Comparison of ENCODE assay signal across 26 cellular contexts in the genomic region with DNA sequence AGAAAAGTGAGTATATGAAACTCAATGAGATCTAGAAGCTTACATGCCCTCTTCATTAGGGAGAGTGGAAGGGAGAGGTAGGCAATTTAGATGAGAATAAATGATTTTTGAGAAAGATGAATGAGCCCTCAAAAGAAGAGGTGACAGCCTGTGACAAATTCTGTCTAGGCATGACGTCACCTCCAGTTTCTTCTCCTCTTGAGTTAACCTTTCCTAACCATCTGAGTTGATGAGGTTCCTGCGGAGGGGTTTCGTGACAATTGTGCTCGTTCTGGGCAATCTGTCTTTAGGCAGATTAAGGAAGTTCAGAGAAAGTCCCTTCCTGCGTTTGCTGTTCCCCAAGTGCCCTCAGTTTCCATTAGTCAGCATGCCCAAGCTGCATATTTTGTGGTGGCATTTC.
"Had no signal": no experiment of that assay in that cellular context is flagged by ENCODE, and none has a peak within 500 bp of the region (broad histone marks: within the 10 kb centered on the region; RNA-seq: fewer than 3 reads in every experiment).

No MANE protein-coding gene starts in this region.

- H3K4me1 Mint-ChIP-seq: central memory CD8-positive, alpha-beta T cell; stimulated activated naive CD8-positive, alpha-beta T cell treated with anti-CD3 and anti-CD28 coated beads, Interleukin-15, amount 100 ng/mL, for 72 hours had no signal

- H3K27ac ChIP-seq: ascending aorta, colonic mucosa, epithelial cell of prostate, foreskin keratinocyte, parathyroid adenoma, right lobe of liver, suprapubic skin, transverse colon, vagina, VCaP had no signal

- H3K27me3 Mint-ChIP-seq: central memory CD8-positive, alpha-beta T cell; natural killer cell treated with Interleukin-12 subunit alpha and Interleukin-12 subunit beta and Interleukin-15 and Interleukin-18, amount 100 ng/mL, for 72 hours; stimulated activated naive CD8-positive, alpha-beta T cell treated with anti-CD3 and anti-CD28 coated beads, Interleukin-15, amount 100 ng/mL, for 72 hours had no signal

- H3K79me2 ChIP-seq: parathyroid adenoma had no signal

- H3K9me3 ChIP-seq: ascending aorta, colonic mucosa, right lobe of liver, suprapubic skin, transverse colon, vagina had no signal

- H3K4me3 Mint-ChIP-seq: activated T-cell treated with anti-CD3 and anti-CD28 coated beads, Interleukin-2, amount 50 U/mL, for 72 hours; central memory CD8-positive, alpha-beta T cell; endodermal cell; natural killer cell treated with Interleukin-12 subunit alpha and Interleukin-12 subunit beta and Interleukin-15 and Interleukin-18, amount 100 ng/mL, for 72 hours; stimulated activated naive CD8-positive, alpha-beta T cell treated with anti-CD3 and anti-CD28 coated beads, Interleukin-15, amount 100 ng/mL, for 72 hours had no signal

- H3K9me3 Mint-ChIP-seq: endodermal cell; natural killer cell treated with Interleukin-12 subunit alpha and Interleukin-12 subunit beta and Interleukin-15 and Interleukin-18, amount 100 ng/mL, for 72 hours; stimulated activated naive CD8-positive, alpha-beta T cell treated with anti-CD3 and anti-CD28 coated beads, Interleukin-15, amount 100 ng/mL, for 72 hours had no signal

- H3K4me3 ChIP-seq: ascending aorta, colonic mucosa, lung, right lobe of liver, suprapubic skin, transverse colon, vagina had no signal

- H3K36me3 ChIP-seq: ascending aorta, colonic mucosa, right lobe of liver, suprapubic skin, transverse colon, vagina had no signal

- H3K4me1 ChIP-seq: ascending aorta, colonic mucosa, foreskin keratinocyte, parathyroid adenoma, right lobe of liver, suprapubic skin, transverse colon, vagina had no signal

- DNase-seq: activated CD4-positive, alpha-beta T cell treated with anti-CD3 and anti-CD28 coated beads, Interleukin-2, amount 50 U/mL, for 1 hour; activated CD4-positive, CD25-positive, alpha-beta regulatory T cell treated with anti-CD3 and anti-CD28 coated beads, Interleukin-2, amount 50 U/mL, for 72 hours; activated CD8-positive, alpha-beta memory T cell treated with anti-CD3 and anti-CD28 coated beads for 24 hours; activated effector memory CD4-positive, alpha-beta T cell treated with anti-CD3 and anti-CD28 coated beads, Interleukin-2, amount 50 U/mL, for 16 hours; activated naive CD4-positive, alpha-beta T cell treated with anti-CD3 and anti-CD28 coated beads, Interleukin-2, amount 50 U/mL, for 16 hours; activated T-cell treated with anti-CD3 and anti-CD28 coated beads, Interleukin-2, amount 50 U/mL, for 72 hours; colonic mucosa; endodermal cell; foreskin keratinocyte; hippocampal formation; right lobe of liver; small intestine; stimulated activated CD4-positive, alpha-beta T cell treated with anti-CD3 and anti-CD28 coated beads, Interleukin-15, amount 100 ng/mL, for 24 hours; stimulated activated CD4-positive, alpha-beta T cell treated with anti-CD3 and anti-CD28 coated beads, Interleukin-2, amount 100 ng/mL, for 48 hours; stimulated activated naive CD8-positive, alpha-beta T cell treated with anti-CD3 and anti-CD28 coated beads, Interleukin-15, amount 100 ng/mL, for 72 hours; transverse colon had no signal

- H2AFZ ChIP-seq: parathyroid adenoma had no signal

- ATAC-seq: activated T-cell treated with anti-CD3 and anti-CD28 coated beads, Interleukin-2, amount 50 U/mL, for 72 hours; foreskin keratinocyte; left lobe of liver; natural killer cell treated with Interleukin-12 subunit alpha and Interleukin-12 subunit beta and Interleukin-15 and Interleukin-18, amount 100 ng/mL, for 72 hours; stimulated activated naive CD8-positive, alpha-beta T cell treated with anti-CD3 and anti-CD28 coated beads, Interleukin-15, amount 100 ng/mL, for 72 hours had no signal

- H3K27me3 ChIP-seq: ascending aorta, colonic mucosa, foreskin keratinocyte, right lobe of liver, suprapubic skin, transverse colon, vagina had no signal

- H3K36me3 Mint-ChIP-seq: natural killer cell treated with Interleukin-12 subunit alpha and Interleukin-12 subunit beta and Interleukin-15 and Interleukin-18, amount 100 ng/mL, for 72 hours had no signal

- H3K9ac ChIP-seq: parathyroid adenoma had no signal

- H3K27ac Mint-ChIP-seq: activated T-cell treated with anti-CD3 and anti-CD28 coated beads, Interleukin-2, amount 50 U/mL, for 72 hours; endodermal cell; natural killer cell treated with Interleukin-12 subunit alpha and Interleukin-12 subunit beta and Interleukin-15 and Interleukin-18, amount 100 ng/mL, for 72 hours; stimulated activated naive CD8-positive, alpha-beta T cell treated with anti-CD3 and anti-CD28 coated beads, Interleukin-15, amount 100 ng/mL, for 72 hours had no signal
